9 cellular contexts compared by ENCODE assay signal in genomic region chr14:51780006-51780692, GRCh38.
DNase-seq lines count a peak whose midpoint lies in the region; ATAC-seq and TF ChIP-seq lines count a peak whose summit lies in the region.
"Had no signal": no experiment of that assay in that cellular context is flagged by ENCODE, and none has a peak within 500 bp of the region (broad histone marks: within the 10 kb centered on the region; RNA-seq: fewer than 3 reads in every experiment).

No MANE protein-coding gene starts in this region.

- CTCF ChIA-PET in CD8-positive, alpha-beta memory T cell (lab: Charles Lee) = interaction anchor here (0.6 to 6.4 kb wide), 18 partner anchors 9 to 538 kb away, joined by 3 to 43 read pairs (median 4); no protein-coding TSS in a partner anchor

- H3K4me1 ChIP-seq in CD8-positive, alpha-beta memory T cell (ENCODE audit: insufficient read depth, low read length) = peaks cover 10% of the 10 kb centered on the region
- peaks cover 0 to 11% of the 10 kb centered on the region in 2 donors for H3K4me1 ChIP-seq in left lung

- H3K27ac Mint-ChIP-seq in CD8-positive, alpha-beta memory T cell = peak overlapping the region in 1 of 8 donors; percentile 12
- H3K27ac Mint-ChIP-seq in activated CD4-positive, alpha-beta T cell treated with anti-CD3 and anti-CD28 coated beads, Interleukin-2, amount 10 ng/mL, durations not matched to agents 24 days and 14 days = no peak overlapping the region
- H3K27ac Mint-ChIP-seq: IgD-negative memory B cell had no signal

- no peak overlapping the region for H3K4me3 ChIP-seq in CD8-positive, alpha-beta memory T cell (ENCODE audit: low read length)
- peak overlapping the region; percentile 4 for H3K4me3 ChIP-seq in choroid plexus epithelial cell (ENCODE audit: low read depth, low read length)
- H3K4me3 ChIP-seq in left lung = no peak overlapping the region

- ATAC-seq in HG02610 (IDR thresholded peaks at IDR 0.05; ENCODE audit: unreplicated experiment) (peak; percentile 44), left lung (peak; percentile 87), HG03135 (IDR thresholded peaks at IDR 0.05; ENCODE audit: unreplicated experiment) (no peak)

- peaks cover 0 to 2% (median under 1%) of the 10 kb centered on the region in 5 donors for H3K9me3 Mint-ChIP-seq in CD8-positive, alpha-beta memory T cell
- H3K9me3 Mint-ChIP-seq in activated CD4-positive, alpha-beta T cell treated with anti-CD3 and anti-CD28 coated beads, Interleukin-2, amount 10 ng/mL, durations not matched to agents 24 days and 14 days = peaks cover 4% of the 10 kb centered on the region

- peak overlapping the region in 4 of 7 donors; percentile 25 to 42 (median 28) for H3K4me3 Mint-ChIP-seq in CD8-positive, alpha-beta memory T cell
- H3K4me3 Mint-ChIP-seq in activated CD4-positive, alpha-beta T cell treated with anti-CD3 and anti-CD28 coated beads, Interleukin-2, amount 10 ng/mL, durations not matched to agents 24 days and 14 days = peak overlapping the region; percentile 30

- peaks cover 18 to 51% of the 10 kb centered on the region in 2 donors for H3K27me3 Mint-ChIP-seq in CD8-positive, alpha-beta memory T cell
- H3K27me3 Mint-ChIP-seq in activated CD4-positive, alpha-beta T cell treated with anti-CD3 and anti-CD28 coated beads, Interleukin-2, amount 10 ng/mL, durations not matched to agents 24 days and 14 days = peaks cover 40% of the 10 kb centered on the region

- H3K4me1 Mint-ChIP-seq in CD8-positive, alpha-beta memory T cell = peaks cover 11 to 16% (median 15%) of the 10 kb centered on the region in 3 donors
- peaks cover 12% of the 10 kb centered on the region for H3K4me1 Mint-ChIP-seq in activated CD4-positive, alpha-beta T cell treated with anti-CD3 and anti-CD28 coated beads, Interleukin-2, amount 10 ng/mL, durations not matched to agents 24 days and 14 days

- intact Hi-C loops in activated CD4-positive, alpha-beta T cell treated with anti-CD3 and anti-CD28 coated beads, Interleukin-2, amount 10 ng/mL, durations not matched to agents 24 days and 14 days (cut with micrococcal nuclease) = loop anchor here (1.0 to 10.0 kb wide), 7 partner anchors 67 to 685 kb away; partner anchors contain the start of genes GNG2 and TRIM9
- intact Hi-C loops in left lung (cut with DNase I) = loop anchor here in 1 of 2 donors (10.0 kb wide), 1 partner anchor 205 kb away; the partner anchor contains the start of gene RTRAF

- H3K36me3 Mint-ChIP-seq in CD8-positive, alpha-beta memory T cell = peaks cover 0 to 5% (median 0%) of the 10 kb centered on the region in 3 donors
- H3K36me3 Mint-ChIP-seq in activated CD4-positive, alpha-beta T cell treated with anti-CD3 and anti-CD28 coated beads, Interleukin-2, amount 10 ng/mL, durations not matched to agents 24 days and 14 days (ENCODE audit: low read depth) = no peaks in the 10 kb centered on the region
- H3K36me3 Mint-ChIP-seq: IgD-negative memory B cell had no signal

- POLR2A ChIA-PET in CD8-positive, alpha-beta memory T cell (lab: Charles Lee) = no interaction called here

- no peaks in the 10 kb centered on the region for H3K27me3 ChIP-seq in CD8-positive, alpha-beta memory T cell (ENCODE audit: insufficient read depth, low read length, poor library complexity, severe bottlenecking)
- peaks cover 0 to 23% of the 10 kb centered on the region in 2 donors for H3K27me3 ChIP-seq in left lung

- DNase-seq in CD8-positive, alpha-beta memory T cell = peak; percentile 53 to 80 (median 59)
- DNase-seq in NCI-H345 treated with DMSO at 0.1 percent for 48 hours (lab: John Stamatoyannopoulos, UW; ENCODE audit: unreplicated experiment) = peak; percentile 82
- peak; percentile 91 for DNase-seq in activated CD4-positive, alpha-beta T cell treated with anti-CD3 and anti-CD28 coated beads, Interleukin-2, amount 10 ng/mL, durations not matched to agents 24 days and 14 days
- DNase-seq in choroid plexus epithelial cell (ENCODE audit: low read depth) = peak; percentile 75
- peak; percentile 53 to 77 for DNase-seq in left lung
- DNase-seq in stimulated activated CD4-positive, alpha-beta T cell treated with anti-CD3 and anti-CD28 coated beads, Interleukin-4, amount 100 ng/mL, for 4 hours = peak; percentile 63 to 66

- no peaks in the 10 kb centered on the region for H3K9me3 ChIP-seq in CD8-positive, alpha-beta memory T cell (ENCODE audit: low read length)
- H3K9me3 ChIP-seq in left lung = no peaks in the 10 kb centered on the region

- no peaks in the 10 kb centered on the region for H3K36me3 ChIP-seq in CD8-positive, alpha-beta memory T cell (ENCODE audit: insufficient read depth, low read length)
- no peaks in the 10 kb centered on the region for H3K36me3 ChIP-seq in left lung

- peak; percentile 85 for TF ChIP-seq CTCF in choroid plexus epithelial cell (conservative IDR thresholded peaks at IDR 0.05; ENCODE audit: low read depth, low read length)
- peak; percentile 82 to 88 for TF ChIP-seq CTCF in left lung (IDR thresholded peaks at IDR 0.05)

- no peak overlapping the region for H3K27ac ChIP-seq in CD8-positive, alpha-beta memory T cell (ENCODE audit: low read depth, low read length)
- no peak overlapping the region for H3K27ac ChIP-seq in left lung
